ENCODE assay signal across 27 cellular contexts in genomic region chr18:43642647-43643046, GRCh38.
"Had no signal": no experiment of that assay in that cellular context is flagged by ENCODE, and none has a peak within 500 bp of the region (broad histone marks: within the 10 kb centered on the region; RNA-seq: fewer than 3 reads in every experiment).

No MANE protein-coding gene starts in this region.

- H3K4me1 Mint-ChIP-seq: naive thymus-derived CD4-positive, alpha-beta T cell; natural killer cell; nephron progenitor cell; stimulated activated memory B cell treated with anti-CD40 and anti-IgM and Interleukin-4, amounts not matched to agents 10 μg/mL and 1 μg/mL and 100 μg/mL, for 72 hours; stimulated activated naive CD8-positive, alpha-beta T cell treated with anti-CD3 and anti-CD28 coated beads, Interleukin-15, amount 100 ng/mL, for 72 hours had no signal

- DNase-seq: naive thymus-derived CD4-positive, alpha-beta T cell; natural killer cell; nephron progenitor cell; occipital lobe; ovary; posterior cingulate gyrus; psoas muscle; right lobe of liver; sigmoid colon; small intestine; stimulated activated CD4-positive, alpha-beta T cell treated with anti-CD3 and anti-CD28 coated beads, Interleukin-15, amount 100 ng/mL, for 24 hours; stimulated activated CD4-positive, alpha-beta T cell treated with anti-CD3 and anti-CD28 coated beads, Interleukin-2, amount 100 ng/mL, for 24 hours; stimulated activated CD4-positive, alpha-beta T cell treated with anti-CD3 and anti-CD28 coated beads, Interleukin-2, amount 100 ng/mL, for 48 hours; stimulated activated CD4-positive, alpha-beta T cell treated with anti-CD3 and anti-CD28 coated beads, Interleukin-4, amount 100 ng/mL, for 24 hours; stimulated activated naive CD4-positive, alpha-beta T cell; stimulated activated naive CD8-positive, alpha-beta T cell treated with anti-CD3 and anti-CD28 coated beads, Interleukin-15, amount 100 ng/mL, for 72 hours; stimulated activated naive CD8-positive, alpha-beta T cell treated with anti-CD3 and anti-CD28 coated beads, Interleukin-15, Interleukin-2, amounts not matched to agents 100 U/mL and 50 U/mL, for 24 hours; substantia nigra; testis; tibial artery; transverse colon; upper lobe of right lung; uterus had no signal

- H3K36me3 Mint-ChIP-seq: naive thymus-derived CD4-positive, alpha-beta T cell; natural killer cell; stimulated activated memory B cell treated with anti-CD40 and anti-IgM and Interleukin-4, amounts not matched to agents 10 μg/mL and 1 μg/mL and 100 μg/mL, for 72 hours; type B pancreatic cell had no signal

- H3K9me3 Mint-ChIP-seq: stimulated activated memory B cell treated with anti-CD40 and anti-IgM and Interleukin-4, amounts not matched to agents 10 μg/mL and 1 μg/mL and 100 μg/mL, for 72 hours; stimulated activated naive CD8-positive, alpha-beta T cell treated with anti-CD3 and anti-CD28 coated beads, Interleukin-15, amount 100 ng/mL, for 72 hours; type B pancreatic cell had no signal

- H3K27me3 Mint-ChIP-seq: naive thymus-derived CD4-positive, alpha-beta T cell; progenitor cell of endocrine pancreas; stimulated activated naive CD8-positive, alpha-beta T cell treated with anti-CD3 and anti-CD28 coated beads, Interleukin-15, amount 100 ng/mL, for 72 hours; type B pancreatic cell had no signal

- H3K4me3 Mint-ChIP-seq: naive thymus-derived CD4-positive, alpha-beta T cell; natural killer cell; nephron progenitor cell; neural crest cell; stimulated activated memory B cell treated with anti-CD40 and anti-IgM and Interleukin-4, amounts not matched to agents 10 μg/mL and 1 μg/mL and 100 μg/mL, for 72 hours; stimulated activated naive CD8-positive, alpha-beta T cell treated with anti-CD3 and anti-CD28 coated beads, Interleukin-15, amount 100 ng/mL, for 72 hours; type B pancreatic cell had no signal

- H3K27ac Mint-ChIP-seq: naive thymus-derived CD4-positive, alpha-beta T cell; natural killer cell; nephron progenitor cell; progenitor cell of endocrine pancreas; stimulated activated memory B cell treated with anti-CD40 and anti-IgM and Interleukin-4, amounts not matched to agents 10 μg/mL and 1 μg/mL and 100 μg/mL, for 72 hours; stimulated activated naive CD8-positive, alpha-beta T cell treated with anti-CD3 and anti-CD28 coated beads, Interleukin-15, amount 100 ng/mL, for 72 hours; type B pancreatic cell had no signal
